In the genomic region with DNA sequence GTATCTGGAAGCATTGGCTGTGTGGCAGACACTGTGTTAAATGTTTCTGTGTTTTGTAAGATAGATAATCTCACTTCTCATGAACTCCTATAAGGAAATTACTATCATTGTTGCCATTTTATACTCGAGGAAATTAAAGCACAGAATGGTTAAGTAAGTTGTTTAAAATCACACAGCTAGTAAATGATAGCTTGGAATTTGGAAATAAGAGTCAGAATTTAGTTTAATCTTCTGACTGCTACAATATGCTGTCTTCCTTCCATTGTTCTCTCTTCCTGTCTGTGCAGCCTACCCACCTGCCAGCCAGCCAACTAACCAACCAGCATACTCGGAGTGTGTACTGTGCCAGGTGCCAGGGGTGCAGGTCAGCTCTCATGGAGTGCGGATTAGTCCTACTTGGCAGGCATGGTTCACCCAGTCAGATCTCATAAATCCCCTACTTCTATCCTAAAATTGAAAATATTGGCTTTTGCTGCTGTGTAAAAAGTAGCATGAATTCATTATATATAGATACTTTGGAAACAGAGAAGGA, we compare ENCODE assay signal across 19 cellular contexts.
DNase-seq lines count a peak whose midpoint lies in the region; ATAC-seq and TF ChIP-seq lines count a peak whose summit lies in the region.
"Had no signal": no experiment of that assay in that cellular context is flagged by ENCODE, and none has a peak within 500 bp of the region (broad histone marks: within the 10 kb centered on the region; RNA-seq: fewer than 3 reads in every experiment).

No MANE protein-coding gene starts in this region.

- intact Hi-C loops in Calu3 (cut with micrococcal nuclease; ENCODE audit: unreplicated experiment), result no loop called here
- intact Hi-C loops in activated T-helper 2 cell treated with anti-CD3 and anti-CD28 coated beads, Interferon-gamma antibody, Interleukin-2, Interleukin-4, amounts not matched to agents 10 μg/mL and 5 μg/mL and 100 μg/mL, durations not matched to agents 14 hours and 24 hours and 36 hours (cut with micrococcal nuclease), result no loop called here

- POLR2A ChIA-PET in HEK293 (lab: Yijun Ruan, JAX), result no interaction called here

- no peak overlapping the region for H3K27ac ChIP-seq in HEK293 (ENCODE audit: extremely low read depth, low read depth, low read length)
- H3K27ac ChIP-seq: neural progenitor cell, prostate gland, tibial artery had no signal

- H3K36me3 ChIP-seq in HEK293 (ENCODE audit: control insufficient read depth in 2 of 2, insufficient read depth in 1 of 2, low read length in 2 of 2), result peaks cover 0 to 4% of the 10 kb centered on the region in 2 experiments; a peak in 1 of 3 replicates
- H3K36me3 ChIP-seq: neural progenitor cell, prostate gland, tibial artery had no signal

- H3K9me3 ChIP-seq in HEK293 (ENCODE audit: control insufficient read depth, insufficient read depth, low read depth, low read length), result no peaks in the 10 kb centered on the region
- H3K9me3 ChIP-seq: prostate gland, tibial artery had no signal

- no peak overlapping the region for H3K4me3 Mint-ChIP-seq in Calu3 (ENCODE audit: low read depth, unreplicated experiment)
- H3K4me3 Mint-ChIP-seq in activated T-helper 2 cell treated with anti-CD3 and anti-CD28 coated beads, Interferon-gamma antibody, Interleukin-2, Interleukin-4, amounts not matched to agents 10 μg/mL and 5 μg/mL and 100 μg/mL, durations not matched to agents 14 hours and 24 hours and 36 hours (ENCODE audit: low read depth), result no peak overlapping the region
- H3K4me3 Mint-ChIP-seq: activated CD8-positive, alpha-beta T cell treated with anti-CD3 and anti-CD28 coated beads for 36 hours; activated naive CD4-positive, alpha-beta T cell treated with anti-CD3 and anti-CD28 coated beads, Interleukin-2, amount 10 ng/mL, durations not matched to agents 7 days and 5 days; CD8-positive, alpha-beta memory T cell; immature natural killer cell; neural progenitor cell had no signal

- no peak for TF ChIP-seq CTCF in Calu3 (IDR thresholded peaks at IDR 0.05; ENCODE audit: unreplicated experiment)
- TF ChIP-seq CTCF in HEK293 (tag by site-specific recombination; IDR thresholded peaks at IDR 0.05), result no peak

- H3K4me3 ChIP-seq in HEK293 (ENCODE audit: low read depth, low read length), result no peak overlapping the region
- H3K4me3 ChIP-seq: neural progenitor cell, prostate gland, tibial artery had no signal

- H3K9me3 Mint-ChIP-seq in Calu3 (ENCODE audit: low read depth, unreplicated experiment), result no peaks in the 10 kb centered on the region
- H3K9me3 Mint-ChIP-seq in activated T-helper 2 cell treated with anti-CD3 and anti-CD28 coated beads, Interferon-gamma antibody, Interleukin-2, Interleukin-4, amounts not matched to agents 10 μg/mL and 5 μg/mL and 100 μg/mL, durations not matched to agents 14 hours and 24 hours and 36 hours, result no peaks in the 10 kb centered on the region
- H3K9me3 Mint-ChIP-seq: activated CD8-positive, alpha-beta T cell treated with anti-CD3 and anti-CD28 coated beads for 36 hours; activated naive CD4-positive, alpha-beta T cell treated with anti-CD3 and anti-CD28 coated beads, Interleukin-2, amount 10 ng/mL, durations not matched to agents 7 days and 5 days; CD8-positive, alpha-beta memory T cell; neural progenitor cell had no signal

- peaks cover 5% of the 10 kb centered on the region for H3K27me3 Mint-ChIP-seq in Calu3 (ENCODE audit: unreplicated experiment)
- H3K27me3 Mint-ChIP-seq in activated T-helper 2 cell treated with anti-CD3 and anti-CD28 coated beads, Interferon-gamma antibody, Interleukin-2, Interleukin-4, amounts not matched to agents 10 μg/mL and 5 μg/mL and 100 μg/mL, durations not matched to agents 14 hours and 24 hours and 36 hours (ENCODE audit: low read depth), result no peaks in the 10 kb centered on the region
- H3K27me3 Mint-ChIP-seq: activated CD8-positive, alpha-beta T cell treated with anti-CD3 and anti-CD28 coated beads for 36 hours; activated naive CD4-positive, alpha-beta T cell treated with anti-CD3 and anti-CD28 coated beads, Interleukin-2, amount 10 ng/mL, durations not matched to agents 7 days and 5 days; CD8-positive, alpha-beta memory T cell had no signal

- CTCF ChIA-PET in Calu3 (lab: Charles Lee), result no interaction called here
- CTCF ChIA-PET in HEK293 (lab: Yijun Ruan, JAX), result no interaction called here

- no peak for ATAC-seq in GM21717 (IDR thresholded peaks at IDR 0.05; ENCODE audit: unreplicated experiment)
- no peak for ATAC-seq in HG02852 (IDR thresholded peaks at IDR 0.05; ENCODE audit: unreplicated experiment)
- ATAC-seq: left ventricle myocardium superior had no signal

- H3K27ac Mint-ChIP-seq in Calu3 (ENCODE audit: unreplicated experiment), result peak overlapping the region; percentile 48
- peak overlapping the region; percentile 55 for H3K27ac Mint-ChIP-seq in activated T-helper 2 cell treated with anti-CD3 and anti-CD28 coated beads, Interferon-gamma antibody, Interleukin-2, Interleukin-4, amounts not matched to agents 10 μg/mL and 5 μg/mL and 100 μg/mL, durations not matched to agents 14 hours and 24 hours and 36 hours
- H3K27ac Mint-ChIP-seq: activated CD8-positive, alpha-beta T cell treated with anti-CD3 and anti-CD28 coated beads for 36 hours; activated naive CD4-positive, alpha-beta T cell treated with anti-CD3 and anti-CD28 coated beads, Interleukin-2, amount 10 ng/mL, durations not matched to agents 7 days and 5 days; neural progenitor cell had no signal

- peaks cover 30% of the 10 kb centered on the region for H3K4me1 ChIP-seq in HEK293 (ENCODE audit: control insufficient read depth, insufficient read depth, low read length)
- H3K4me1 ChIP-seq: neural progenitor cell, prostate gland had no signal

- peaks cover 30% of the 10 kb centered on the region for H3K4me1 Mint-ChIP-seq in Calu3 (ENCODE audit: low read depth, unreplicated experiment)
- H3K4me1 Mint-ChIP-seq in activated T-helper 2 cell treated with anti-CD3 and anti-CD28 coated beads, Interferon-gamma antibody, Interleukin-2, Interleukin-4, amounts not matched to agents 10 μg/mL and 5 μg/mL and 100 μg/mL, durations not matched to agents 14 hours and 24 hours and 36 hours (ENCODE audit: low read depth), result peaks cover 40% of the 10 kb centered on the region

- no peaks in the 10 kb centered on the region for H3K36me3 Mint-ChIP-seq in Calu3 (ENCODE audit: insufficient read depth, unreplicated experiment)
- peaks cover 27% of the 10 kb centered on the region for H3K36me3 Mint-ChIP-seq in activated T-helper 2 cell treated with anti-CD3 and anti-CD28 coated beads, Interferon-gamma antibody, Interleukin-2, Interleukin-4, amounts not matched to agents 10 μg/mL and 5 μg/mL and 100 μg/mL, durations not matched to agents 14 hours and 24 hours and 36 hours (ENCODE audit: low read depth)

- no TSS peak for BruUV-seq in Calu3 (replicated peaks; lab: Mats Ljungman, UMichigan)

- no peak for DNase-seq in Calu3
- DNase-seq in activated T-helper 2 cell treated with anti-CD3 and anti-CD28 coated beads, Interferon-gamma antibody, Interleukin-2, Interleukin-4, amounts not matched to agents 10 μg/mL and 5 μg/mL and 100 μg/mL, durations not matched to agents 14 hours and 24 hours and 36 hours (ENCODE audit: low spot score), result no peak
- DNase-seq in lung microvascular endothelial cell (ENCODE audit: low read depth in 2 of 2), result peak; percentile 78 to 82
- DNase-seq in AG08395 (ENCODE audit: low spot score), result no peak
- DNase-seq: activated CD4-positive, CD25-positive, alpha-beta regulatory T cell; activated CD8-positive, alpha-beta T cell treated with anti-CD3 and anti-CD28 coated beads for 36 hours; activated naive CD4-positive, alpha-beta T cell treated with anti-CD3 and anti-CD28 coated beads, Interleukin-2, amount 10 ng/mL, durations not matched to agents 7 days and 5 days; AML-193; CD8-positive, alpha-beta memory T cell; immature natural killer cell; left ventricle myocardium superior; NCI-H1105; stimulated activated naive CD4-positive, alpha-beta T cell treated with Interleukin-2 at 50 U/mL for 16 hours; tibial artery had no signal

TF ChIP-seq in HEK293, 187 proteins besides CTCF, POLR2A, EP300 and RAD21:
- TF ChIP-seq HOXC10 (CRISPR knock-in tag; IDR thresholded peaks at IDR 0.05) (no peak), ZNF768 (tag by site-specific recombination; IDR thresholded peaks at IDR 0.05) (0 out of 2 replicates have a peak, but pooled peaks have one; percentile 41)

Comparison
In these comparisons a context has a peak if more than half of its experiments do, and no peak if none do; other contexts are left out.
1. DNase-seq: peak in lung microvascular endothelial cell (2 of 2); none in Calu3 (single experiment), activated T-helper 2 cell treated with anti-CD3 and anti-CD28 coated beads, Interferon-gamma antibody, Interleukin-2, Interleukin-4, amounts not matched to agents 10 μg/mL and 5 μg/mL and 100 μg/mL, durations not matched to agents 14 hours and 24 hours and 36 hours (single experiment) and AG08395 (single experiment).